In the genomic region with DNA sequence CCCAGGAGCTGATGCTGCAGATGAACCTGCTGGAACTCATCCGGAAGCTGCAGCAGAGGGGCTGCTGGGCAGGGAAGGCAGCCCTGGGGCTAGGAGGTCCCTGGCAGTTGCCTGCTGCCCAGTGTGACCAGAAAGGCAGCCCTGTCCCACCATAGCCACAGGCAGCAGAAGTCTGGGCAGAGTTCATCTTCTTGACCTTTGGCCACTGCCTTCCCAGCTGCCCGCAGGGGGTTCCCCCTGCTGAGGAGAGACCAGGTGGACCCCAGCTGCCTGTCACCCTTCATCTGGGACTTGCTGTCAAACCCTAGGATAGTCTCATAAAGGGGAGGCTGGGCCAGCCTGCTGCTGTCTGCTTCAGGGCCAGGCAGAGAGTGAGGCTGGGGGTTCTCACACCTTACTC, we compare ENCODE assay signal across 2 cellular contexts. TPM values are rescaled to one million over a fixed set of nuclear protein-coding genes. Genes with fewer than 3 reads are reported as not detected.
"Had no signal": no experiment of that assay in that cellular context is flagged by ENCODE, and none has a peak within 500 bp of the region (broad histone marks: within the 10 kb centered on the region; RNA-seq: fewer than 3 reads in every experiment).

No MANE protein-coding gene starts in this region.

RNA-seq across cellular contexts. Expression of gene DGCR6, which starts 5.4 kb away (rescaled TPM):
- total RNA-seq: ascending aorta had no signal

RNA-seq across cellular contexts. Expression of gene PRODH, which starts 24.6 kb away (rescaled TPM):
- total RNA-seq: activated naive CD8-positive, alpha-beta T cell treated with anti-CD3 and anti-CD28 coated beads for 36 hours had no signal
